In the genomic region with DNA sequence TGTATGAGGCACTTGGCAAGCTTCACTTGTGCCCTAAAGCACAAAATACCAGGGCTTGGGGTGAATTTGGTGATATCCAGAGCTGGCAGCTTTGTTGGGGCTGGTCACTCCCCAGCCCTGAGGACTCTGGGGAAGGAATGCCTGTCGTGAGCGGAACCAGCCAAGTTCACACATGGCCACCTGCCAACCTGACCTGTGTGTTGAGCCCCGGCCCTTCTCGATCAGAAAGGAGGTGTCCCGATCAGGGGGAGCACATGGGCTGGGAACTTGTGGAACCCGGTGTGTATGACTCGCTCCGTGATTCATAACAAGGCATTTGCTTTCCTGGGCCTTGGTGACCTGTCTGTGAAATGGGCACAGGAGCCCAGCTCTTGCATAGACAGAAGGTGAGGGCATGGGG, we compare ENCODE assay signal across 26 cellular contexts. TPM values are rescaled to one million over a fixed set of nuclear protein-coding genes. Genes with fewer than 3 reads are reported as not detected.
DNase-seq lines count a peak whose midpoint lies in the region; ATAC-seq, FAIRE-seq and TF ChIP-seq lines count a peak whose summit lies in the region.
"Had no signal": no experiment of that assay in that cellular context is flagged by ENCODE, and none has a peak within 500 bp of the region (broad histone marks: within the 10 kb centered on the region; RNA-seq: fewer than 3 reads in every experiment).

No MANE protein-coding gene starts in this region.

- H3K27ac Mint-ChIP-seq in activated CD8-positive, alpha-beta T cell treated with anti-CD3 and anti-CD28 coated beads, Interleukin-2, amount 10 ng/mL, durations not matched to agents 7 days and 5 days = peak overlapping the region; percentile 19
- no peak overlapping the region for H3K27ac Mint-ChIP-seq in activated CD8-positive, alpha-beta T cell treated with anti-CD3 and anti-CD28 coated beads for 36 hours
- H3K27ac Mint-ChIP-seq in activated CD4-positive, alpha-beta memory T cell treated with anti-CD3 and anti-CD28 coated beads, Interleukin-2, amount 10 ng/mL, durations not matched to agents 7 days and 5 days = no peak overlapping the region
- H3K27ac Mint-ChIP-seq: nephron progenitor cell had no signal

- no peak overlapping the region for H3K4me3 ChIP-seq in K562
- H3K4me3 ChIP-seq in osteoblast (ENCODE audit: insufficient read depth, low read length) = no peak overlapping the region
- H3K4me3 ChIP-seq: dorsolateral prefrontal cortex, suprapubic skin had no signal

- H3K36me3 Mint-ChIP-seq in activated CD8-positive, alpha-beta T cell treated with anti-CD3 and anti-CD28 coated beads, Interleukin-2, amount 10 ng/mL, durations not matched to agents 7 days and 5 days (ENCODE audit: low read depth) = peaks cover 28% of the 10 kb centered on the region
- H3K36me3 Mint-ChIP-seq in activated CD8-positive, alpha-beta T cell treated with anti-CD3 and anti-CD28 coated beads for 36 hours (ENCODE audit: low read depth) = peaks cover 17% of the 10 kb centered on the region
- peaks cover 49% of the 10 kb centered on the region for H3K36me3 Mint-ChIP-seq in activated CD4-positive, alpha-beta memory T cell treated with anti-CD3 and anti-CD28 coated beads, Interleukin-2, amount 10 ng/mL, durations not matched to agents 7 days and 5 days (ENCODE audit: low read depth)

- FAIRE-seq in K562 (lab: Jason Lieb, UNC) = no peak
- FAIRE-seq: islet of Langerhans had no signal

- no peak overlapping the region for H3K4me3 Mint-ChIP-seq in activated CD8-positive, alpha-beta T cell treated with anti-CD3 and anti-CD28 coated beads, Interleukin-2, amount 10 ng/mL, durations not matched to agents 7 days and 5 days
- no peak overlapping the region for H3K4me3 Mint-ChIP-seq in activated CD8-positive, alpha-beta T cell treated with anti-CD3 and anti-CD28 coated beads for 36 hours
- no peak overlapping the region for H3K4me3 Mint-ChIP-seq in activated CD4-positive, alpha-beta memory T cell treated with anti-CD3 and anti-CD28 coated beads, Interleukin-2, amount 10 ng/mL, durations not matched to agents 7 days and 5 days
- H3K4me3 Mint-ChIP-seq: CD14-positive monocyte, nephron progenitor cell had no signal

- H3K4me2 ChIP-seq in K562 (ENCODE audit: insufficient read depth, low read length) (no peak overlapping the region), osteoblast (ENCODE audit: insufficient read depth, low read length) (no peak overlapping the region)

- DNase-seq in activated CD8-positive, alpha-beta T cell treated with anti-CD3 and anti-CD28 coated beads, Interleukin-2, amount 10 ng/mL, durations not matched to agents 7 days and 5 days = no peak
- DNase-seq in activated CD8-positive, alpha-beta T cell treated with anti-CD3 and anti-CD28 coated beads for 36 hours = no peak
- DNase-seq in GM13976 (ENCODE audit: low spot score) (peak; percentile 33), K562 (ENCODE audit: extremely low read depth in 1 of 4, low spot score in 3 of 4) (no peak), osteoblast (ENCODE audit: insufficient read length, low spot score, missing footprints) (peak; percentile 77)
- DNase-seq in activated CD4-positive, alpha-beta memory T cell treated with anti-CD3 and anti-CD28 coated beads, Interleukin-2, amount 10 ng/mL, durations not matched to agents 7 days and 5 days = no peak
- DNase-seq: 8988T; activated CD4-positive, alpha-beta T cell treated with anti-CD3 and anti-CD28 coated beads, Interleukin-2, amount 50 U/mL, for 1 hour; Calu3; cerebellar nuclear complex; NCI-H1092 treated with DMSO at 0.1 percent for 48 hours; NCI-H1930; NCI-H526; nephron progenitor cell; SHP77 treated with DMSO at 0.1 percent for 48 hours; stimulated activated CD4-positive, alpha-beta T cell treated with anti-CD3 and anti-CD28 coated beads, Interleukin-4, amount 100 ng/mL, for 4 hours; stimulated activated naive CD4-positive, alpha-beta T cell; SW 1271; T1000 had no signal

- no peak for TF ChIP-seq CTCF in activated CD8-positive, alpha-beta T cell treated with anti-CD3 and anti-CD28 coated beads for 36 hours (IDR thresholded peaks at IDR 0.05)
- TF ChIP-seq CTCF in GM13976 (IDR thresholded peaks at IDR 0.05; ENCODE audit: borderline replicate concordance, control extremely low read depth, extremely low read depth, insufficient read depth, missing control alignments) (no peak), K562 (IDR thresholded peaks at IDR 0.05 in 2 of 3, conservative IDR thresholded peaks at IDR 0.05 in 1 of 3; ENCODE audit: insufficient read depth in 2 of 3, low read depth in 1 of 3, low read length in 3 of 3) (no peak), osteoblast (IDR thresholded peaks at IDR 0.05; ENCODE audit: extremely low read depth, low read depth, low read length) (no peak)

- no peaks in the 10 kb centered on the region for H3K9me1 ChIP-seq in K562 (ENCODE audit: control insufficient read depth, insufficient read depth, low read length)

- H2AFZ ChIP-seq in K562 (ENCODE audit: low read depth, low read length) (no peak overlapping the region), osteoblast (ENCODE audit: low read length) (no peak overlapping the region)

- peaks cover 9% of the 10 kb centered on the region for H3K9me3 Mint-ChIP-seq in activated CD8-positive, alpha-beta T cell treated with anti-CD3 and anti-CD28 coated beads, Interleukin-2, amount 10 ng/mL, durations not matched to agents 7 days and 5 days (ENCODE audit: insufficient read depth)
- H3K9me3 Mint-ChIP-seq in activated CD8-positive, alpha-beta T cell treated with anti-CD3 and anti-CD28 coated beads for 36 hours = peaks cover 9% of the 10 kb centered on the region
- H3K9me3 Mint-ChIP-seq in activated CD4-positive, alpha-beta memory T cell treated with anti-CD3 and anti-CD28 coated beads, Interleukin-2, amount 10 ng/mL, durations not matched to agents 7 days and 5 days = peaks cover 11% of the 10 kb centered on the region

- no peak for ATAC-seq in activated CD8-positive, alpha-beta T cell treated with anti-CD3 and anti-CD28 coated beads, Interleukin-2, amount 10 ng/mL, durations not matched to agents 7 days and 5 days
- no peak for ATAC-seq in activated CD8-positive, alpha-beta T cell treated with anti-CD3 and anti-CD28 coated beads for 36 hours
- no peak for ATAC-seq in K562
- no peak for ATAC-seq in GM18909 (IDR thresholded peaks at IDR 0.05; ENCODE audit: poor library complexity, unreplicated experiment)
- ATAC-seq in HG02610 (IDR thresholded peaks at IDR 0.05; ENCODE audit: unreplicated experiment) = no peak
- ATAC-seq: sciatic nerve had no signal

- BruUV-seq in K562 (replicated peaks; lab: Mats Ljungman, UMichigan) = no TSS peak

- intact Hi-C loops in activated CD8-positive, alpha-beta T cell treated with anti-CD3 and anti-CD28 coated beads for 36 hours (cut with micrococcal nuclease) = no loop called here
- intact Hi-C loops in K562 (cut with micrococcal nuclease) = no loop called here

- H3K9ac ChIP-seq in K562 (ENCODE audit: insufficient read depth in 1 of 2, low read depth in 2 of 2, low read length in 2 of 2) = 0 out of 4 replicates have a peak overlapping the region, but pooled peaks of 1 of the 2 experiments have one; percentile 1

- H3K36me3 ChIP-seq in K562 (ENCODE audit: control insufficient read depth, insufficient read depth, low read length) (peaks cover 41% of the 10 kb centered on the region; the same call in 2 of the 3 replicates), osteoblast (ENCODE audit: insufficient read depth, low read length) (peaks cover 10% of the 10 kb centered on the region)

- no peak for TF ChIP-seq EP300 in K562 (IDR thresholded peaks at IDR 0.05; ENCODE audit: low read length)

- WGBS in K562 (ENCODE audit: insufficient coverage, low coverage, missing lambda C conversion rate) = 85% methylated on average over 8 of the region's 8 CpGs

- H3K27ac ChIP-seq in K562 (ENCODE audit: extremely low read depth, low read depth, low read length) = no peak overlapping the region
- H3K27ac ChIP-seq in osteoblast (ENCODE audit: low read depth, low read length) = no peak overlapping the region
- H3K27ac ChIP-seq: suprapubic skin had no signal

- no peaks in the 10 kb centered on the region for H3K27me3 ChIP-seq in K562 (ENCODE audit: control insufficient read depth in 2 of 2, insufficient read depth in 2 of 2, low read length in 2 of 2)
- no peaks in the 10 kb centered on the region for H3K27me3 ChIP-seq in osteoblast (ENCODE audit: insufficient read depth, low read length)
- H3K27me3 ChIP-seq: dorsolateral prefrontal cortex, suprapubic skin had no signal

- H3K4me1 ChIP-seq in K562 (replicated peaks in 1 of 2; ENCODE audit: control insufficient read depth in 2 of 2, insufficient read depth in 2 of 2, low read length in 2 of 2) (peaks cover 8 to 56% of the 10 kb centered on the region in 2 experiments; a peak in 4 of 5 replicates), osteoblast (ENCODE audit: insufficient read depth, low read length) (peaks cover 3% of the 10 kb centered on the region)

- in situ Hi-C loops in GM13976 (cut with MboI; ENCODE audit: low sequenced_read_pairs, unreplicated experiment) (no loop called here), K562 (cut with MboI) (no loop called here)

- H3K4me1 Mint-ChIP-seq in activated CD8-positive, alpha-beta T cell treated with anti-CD3 and anti-CD28 coated beads, Interleukin-2, amount 10 ng/mL, durations not matched to agents 7 days and 5 days (ENCODE audit: low read depth) = peaks cover 15% of the 10 kb centered on the region
- H3K4me1 Mint-ChIP-seq in activated CD8-positive, alpha-beta T cell treated with anti-CD3 and anti-CD28 coated beads for 36 hours (ENCODE audit: low read depth) = peaks cover 9% of the 10 kb centered on the region
- H3K4me1 Mint-ChIP-seq in activated CD4-positive, alpha-beta memory T cell treated with anti-CD3 and anti-CD28 coated beads, Interleukin-2, amount 10 ng/mL, durations not matched to agents 7 days and 5 days = peaks cover 5% of the 10 kb centered on the region

- no peak for TF ChIP-seq RAD21 in K562 (CRISPR knock-in tag; conservative IDR thresholded peaks at IDR 0.05 in 1 of 2, IDR thresholded peaks at IDR 0.05 in 1 of 2)

- H3K9me3 ChIP-seq in K562 (replicated peaks; ENCODE audit: control insufficient read depth, insufficient read depth, low read depth, low read length) (peaks cover 7% of the 10 kb centered on the region), osteoblast (ENCODE audit: low read depth, low read length) (peaks cover 5% of the 10 kb centered on the region)
- H3K9me3 ChIP-seq: suprapubic skin had no signal

- no peak for TF ChIP-seq POLR2A in K562 (conservative IDR thresholded peaks at IDR 0.05)

- peaks cover 50% of the 10 kb centered on the region for H3K79me2 ChIP-seq in K562 (ENCODE audit: control insufficient read depth, insufficient read depth, low read length)
- peaks cover 60% of the 10 kb centered on the region for H3K79me2 ChIP-seq in osteoblast (ENCODE audit: insufficient read depth, low read length)

- H4K20me1 ChIP-seq in K562 (replicated peaks; ENCODE audit: control insufficient read depth, insufficient read depth, low read length) (peaks cover 4% of the 10 kb centered on the region; the same call in 1 of the 2 replicates), osteoblast (ENCODE audit: insufficient read depth, low read length) (peaks cover 59% of the 10 kb centered on the region)

- no peaks in the 10 kb centered on the region for H3K27me3 Mint-ChIP-seq in activated CD8-positive, alpha-beta T cell treated with anti-CD3 and anti-CD28 coated beads, Interleukin-2, amount 10 ng/mL, durations not matched to agents 7 days and 5 days (ENCODE audit: low read depth)
- H3K27me3 Mint-ChIP-seq in activated CD8-positive, alpha-beta T cell treated with anti-CD3 and anti-CD28 coated beads for 36 hours = no peaks in the 10 kb centered on the region
- H3K27me3 Mint-ChIP-seq in activated CD4-positive, alpha-beta memory T cell treated with anti-CD3 and anti-CD28 coated beads, Interleukin-2, amount 10 ng/mL, durations not matched to agents 7 days and 5 days = no peaks in the 10 kb centered on the region

- CTCF ChIA-PET in activated CD8-positive, alpha-beta T cell treated with anti-CD3 and anti-CD28 coated beads, Interleukin-2, amount 10 ng/mL, durations not matched to agents 7 days and 5 days (lab: Charles Lee) = no interaction called here
- CTCF ChIA-PET in activated CD8-positive, alpha-beta T cell treated with anti-CD3 and anti-CD28 coated beads for 36 hours (lab: Charles Lee) = no interaction called here
- CTCF ChIA-PET in K562 (lab: Yijun Ruan, JAX; ENCODE audit: low intra/inter-chr PET ratio) = no interaction called here
- CTCF ChIA-PET in activated CD4-positive, alpha-beta memory T cell treated with anti-CD3 and anti-CD28 coated beads, Interleukin-2, amount 10 ng/mL, durations not matched to agents 7 days and 5 days (lab: Charles Lee) = no interaction called here

- POLR2A ChIA-PET in activated CD8-positive, alpha-beta T cell treated with anti-CD3 and anti-CD28 coated beads, Interleukin-2, amount 10 ng/mL, durations not matched to agents 7 days and 5 days (lab: Charles Lee) = no interaction called here
- POLR2A ChIA-PET in activated CD8-positive, alpha-beta T cell treated with anti-CD3 and anti-CD28 coated beads for 36 hours (lab: Charles Lee) = interaction anchor here (1.2 kb wide), 1 partner anchor 15 kb away, joined by 3 read pairs; no protein-coding TSS in a partner anchor
- POLR2A ChIA-PET in K562 (lab: Yijun Ruan, JAX) = interaction anchor here (0.7 to 2.1 kb wide), 2 partner anchors 13 to 14 kb away, joined by 3 to 7 read pairs; no protein-coding TSS in a partner anchor
- POLR2A ChIA-PET in activated CD4-positive, alpha-beta memory T cell treated with anti-CD3 and anti-CD28 coated beads, Interleukin-2, amount 10 ng/mL, durations not matched to agents 7 days and 5 days (lab: Charles Lee) = no interaction called here

RNA-seq across cellular contexts. Expression of a gene that starts 43.1 kb away (rescaled TPM):
- 10 to 100 TPM; 70.4 to 72.5 TPM for total RNA-seq in activated CD8-positive, alpha-beta T cell treated with anti-CD3 and anti-CD28 coated beads, Interleukin-2, amount 10 ng/mL, durations not matched to agents 7 days and 5 days
- total RNA-seq in activated CD8-positive, alpha-beta T cell treated with anti-CD3 and anti-CD28 coated beads for 36 hours = 10 to 100 TPM; 59.3 to 62.2 TPM
- 91.3 and 152 TPM in 2 replicates for total RNA-seq in K562 (2011; cell fraction: chromatin; rRNA removed; ENCODE audit: low replicate concordance)
- 92.9 and 103 TPM in 2 replicates for total RNA-seq in K562 (2011; cell fraction: nucleolus; rRNA removed)
- total RNA-seq in K562 (2011; cell fraction: nucleoplasm; rRNA removed) = 104 and 106 TPM in 2 replicates
- 41.3 and 50.4 TPM in 2 replicates for total RNA-seq in K562 (2014; rRNA removed)
- total RNA-seq in K562 (2014; rRNA removed; fragmentation: Illumina TruSeq; extraction: Trizol) = 27.3 and 28.6 TPM in 2 replicates
- total RNA-seq in K562 (2015; rRNA removed; fragmentation: Illumina TruSeq; extraction: Trizol) = 33.7 and 35.7 TPM in 2 replicates
- 88.4 and 90.1 TPM in 2 replicates for total RNA-seq in K562 (2021)
- polyA plus RNA-seq in K562 (2011; rRNA removed) = 48.3 and 63.4 TPM in 2 replicates
- polyA plus RNA-seq in K562 (2011; cell fraction: cytosol; rRNA removed) = 66.5 and 76.4 TPM in 2 replicates
- polyA plus RNA-seq in K562 (2011; cell fraction: nucleus; rRNA removed) = 70.1 and 87.0 TPM in 2 replicates
- polyA plus RNA-seq in K562 (2012) = 42.6 and 65.7 TPM in 2 replicates
- 33.2 and 48.4 TPM in 2 replicates for polyA plus RNA-seq in K562 (2014; fragmentation: Illumina TruSeq; extraction: Trizol)
- polyA plus RNA-seq in K562 (2014; fragmentation: Nextera tagmentation; extraction: Ambion mirVana) = 1 to 10 TPM; 1.5 TPM
- 46.6 and 50.1 TPM in 2 replicates for polyA plus RNA-seq in K562 (2014; rRNA removed)
- polyA minus RNA-seq in K562 (2011; rRNA and poly(A)+ RNA removed) = 40.0 and 57.0 TPM in 2 replicates
- 48.7 and 66.4 TPM in 2 replicates for polyA minus RNA-seq in K562 (2011; cell fraction: cytosol; rRNA and poly(A)+ RNA removed)
- polyA minus RNA-seq in K562 (2011; cell fraction: nucleus; rRNA and poly(A)+ RNA removed) = 26.1 and 32.4 TPM in 2 replicates
- total RNA-seq in osteoblast = 37.4 and 47.4 TPM in 2 replicates
- total RNA-seq in activated CD4-positive, alpha-beta memory T cell treated with anti-CD3 and anti-CD28 coated beads, Interleukin-2, amount 10 ng/mL, durations not matched to agents 7 days and 5 days = 100 to 1,000 TPM; 101 to 102 TPM

Comparison
In these comparisons a context has a peak if more than half of its experiments do, and no peak if none do; other contexts are left out.
1. POLR2A ChIA-PET loops: an anchor here in activated CD8-positive, alpha-beta T cell treated with anti-CD3 and anti-CD28 coated beads for 36 hours (1.2 kb wide) and K562 (0.7 to 2.1 kb wide); none called in activated CD8-positive, alpha-beta T cell treated with anti-CD3 and anti-CD28 coated beads, Interleukin-2, amount 10 ng/mL, durations not matched to agents 7 days and 5 days and activated CD4-positive, alpha-beta memory T cell treated with anti-CD3 and anti-CD28 coated beads, Interleukin-2, amount 10 ng/mL, durations not matched to agents 7 days and 5 days.
2. DNase-seq: peak in GM13976 (single experiment) and osteoblast (single experiment); none in activated CD8-positive, alpha-beta T cell treated with anti-CD3 and anti-CD28 coated beads, Interleukin-2, amount 10 ng/mL, durations not matched to agents 7 days and 5 days (single experiment), activated CD8-positive, alpha-beta T cell treated with anti-CD3 and anti-CD28 coated beads for 36 hours (single experiment), K562 (0 of 4) and activated CD4-positive, alpha-beta memory T cell treated with anti-CD3 and anti-CD28 coated beads, Interleukin-2, amount 10 ng/mL, durations not matched to agents 7 days and 5 days (single experiment).